In genomic region chr11:33256808-33257159, GRCh38 we compare ENCODE assay signal across 8 cellular contexts. TPM values are rescaled to one million over a fixed set of nuclear protein-coding genes. Genes with fewer than 3 reads are reported as not detected.
DNase-seq lines count a peak whose midpoint lies in the region; ATAC-seq, FAIRE-seq and TF ChIP-seq lines count a peak whose summit lies in the region.

No MANE protein-coding gene starts in this region.

- TF ChIP-seq EP300 in K562 (IDR thresholded peaks at IDR 0.05; ENCODE audit: low read length): no peak

- no peak for TF ChIP-seq RAD21 in K562 (CRISPR knock-in tag; conservative IDR thresholded peaks at IDR 0.05 in 1 of 2, IDR thresholded peaks at IDR 0.05 in 1 of 2)

- no peaks in the 10 kb centered on the region for H3K79me1 ChIP-seq in mesendoderm (ENCODE audit: low read length)

- no peak overlapping the region for H4K8ac ChIP-seq in mesendoderm (ENCODE audit: low read depth, low read length)

- H3K79me2 ChIP-seq in K562 (ENCODE audit: control insufficient read depth, insufficient read depth, low read length) (peaks cover 45% of the 10 kb centered on the region), mesendoderm (ENCODE audit: control insufficient read depth, insufficient read depth, low read length) (peaks cover 14% of the 10 kb centered on the region)

- WGBS in heart left ventricle, 4 donors: 4 to 5% (median 4%) methylated on average over 11 to 16 of the region's 16 CpGs
- WGBS in K562 (ENCODE audit: insufficient coverage, low coverage, missing lambda C conversion rate): 3% methylated on average over 16 of the region's 16 CpGs
- WGBS in mesendoderm (ENCODE audit: extremely low coverage, insufficient coverage, low lambda C conversion rate): no CpG with 5 or more reads among the region's 16 CpGs

- TF ChIP-seq POLR2A in heart left ventricle (IDR thresholded peaks at IDR 0.05) (no peak), K562 (conservative IDR thresholded peaks at IDR 0.05) (0 out of 2 replicates have a peak, but pooled peaks have one; percentile 41), vagina (IDR thresholded peaks at IDR 0.05) (no peak)

- no peak overlapping the region for H4K5ac ChIP-seq in mesendoderm (ENCODE audit: low read length)

- H2AFZ ChIP-seq in K562 (ENCODE audit: low read depth, low read length): peak overlapping the region; percentile 90

- peaks cover 0 to 5% (median 0%) of the 10 kb centered on the region in 12 donors for H3K9me3 ChIP-seq in heart left ventricle
- H3K9me3 ChIP-seq in K562 (replicated peaks; ENCODE audit: control insufficient read depth, insufficient read depth, low read depth, low read length): no peaks in the 10 kb centered on the region
- no peaks in the 10 kb centered on the region for H3K9me3 ChIP-seq in vagina

- no peak overlapping the region for H2AK5ac ChIP-seq in mesendoderm (ENCODE audit: low read length)

- H3K36me3 ChIP-seq in heart left ventricle (no peaks in the 10 kb centered on the region), K562 (ENCODE audit: control insufficient read depth, insufficient read depth, low read length) (no peaks in the 10 kb centered on the region), mesendoderm (ENCODE audit: control insufficient read depth, insufficient read depth, low read length) (no peaks in the 10 kb centered on the region), vagina (no peaks in the 10 kb centered on the region)

- FAIRE-seq in K562 (lab: Jason Lieb, UNC): no peak

- POLR2A ChIA-PET in K562 (lab: Yijun Ruan, JAX): interaction anchor here (0.5 kb wide), 1 partner anchor 211 kb away, joined by 3 read pairs; no protein-coding TSS in a partner anchor
- POLR2A ChIA-PET in GM10248 (lab: Yijun Ruan, JAX): no interaction called here

- intact Hi-C loops in heart left ventricle (cut with DNase I): loop anchor here (1.0 to 10.0 kb wide), 12 partner anchors 36 to 481 kb away; partner anchors contain the start of genes CSTF3 (in 4 of the 10) and CD59 (in 2 of the 10)
- intact Hi-C loops in left cardiac atrium (cut with DNase I): loop anchor here (2.0 to 10.0 kb wide), 5 partner anchors 71 to 92 kb away; partner anchors contain the start of gene CSTF3 (in 1 of the 2)
- intact Hi-C loops in K562 (cut with micrococcal nuclease): no loop called here
- intact Hi-C loops in vagina (cut with DNase I): loop anchor here (1.0 to 5.0 kb wide), 2 partner anchors 76 to 443 kb away; no protein-coding TSS in a partner anchor

- H3K4me3 ChIP-seq in heart left ventricle: peak overlapping the region; percentile 78 to 95 (median 94)
- H3K4me3 ChIP-seq in K562: peak overlapping the region; percentile 96
- H3K4me3 ChIP-seq in mesendoderm (ENCODE audit: low read length): peak overlapping the region; percentile 10
- H3K4me3 ChIP-seq in vagina: peak overlapping the region; percentile 76 to 98

- no peak overlapping the region for H3K4ac ChIP-seq in mesendoderm (ENCODE audit: low read depth, low read length)

- H3K27me3 ChIP-seq in heart left ventricle: no peaks in the 10 kb centered on the region
- H3K27me3 ChIP-seq in K562 (ENCODE audit: control insufficient read depth in 2 of 2, insufficient read depth in 2 of 2, low read length in 2 of 2): no peaks in the 10 kb centered on the region
- no peaks in the 10 kb centered on the region for H3K27me3 ChIP-seq in mesendoderm (ENCODE audit: insufficient read depth, low read length, poor library complexity)
- no peaks in the 10 kb centered on the region for H3K27me3 ChIP-seq in vagina

- peak overlapping the region; percentile 99 to 100 (median 100) for H3K27ac ChIP-seq in heart left ventricle
- peak overlapping the region; percentile 50 for H3K27ac ChIP-seq in K562 (ENCODE audit: extremely low read depth, low read depth, low read length)
- H3K27ac ChIP-seq in mesendoderm (ENCODE audit: low read depth, low read length): no peak overlapping the region
- peak overlapping the region; percentile 100 for H3K27ac ChIP-seq in vagina

- CTCF ChIA-PET in K562 (lab: Yijun Ruan, JAX; ENCODE audit: low intra/inter-chr PET ratio): no interaction called here
- CTCF ChIA-PET in GM10248 (lab: Yijun Ruan, JAX): no interaction called here

- H3K4me2 ChIP-seq in K562 (ENCODE audit: insufficient read depth, low read length) (peak overlapping the region; percentile 65), mesendoderm (ENCODE audit: low read length) (peak overlapping the region; percentile 21)

- TF ChIP-seq CTCF in heart left ventricle (IDR thresholded peaks at IDR 0.05) (no peak), K562 (IDR thresholded peaks at IDR 0.05 in 2 of 3, conservative IDR thresholded peaks at IDR 0.05 in 1 of 3; ENCODE audit: insufficient read depth in 2 of 3, low read depth in 1 of 3, low read length in 3 of 3) (no peak), vagina (IDR thresholded peaks at IDR 0.05) (no peak), GM10248 (IDR thresholded peaks at IDR 0.05; ENCODE audit: control extremely low read depth, extremely low read depth, low read depth, missing control alignments) (no peak)

- peak overlapping the region; percentile 54 for H3K56ac ChIP-seq in mesendoderm (ENCODE audit: low read length)

- H3K9me1 ChIP-seq in K562 (ENCODE audit: control insufficient read depth, insufficient read depth, low read length): no peaks in the 10 kb centered on the region

- H3K9ac ChIP-seq in K562 (ENCODE audit: insufficient read depth in 1 of 2, low read depth in 2 of 2, low read length in 2 of 2): peak overlapping the region; percentile 68 to 99
- H3K9ac ChIP-seq in mesendoderm (ENCODE audit: low read length): peak overlapping the region; percentile 60

- no peaks in the 10 kb centered on the region for H4K20me1 ChIP-seq in K562 (replicated peaks; ENCODE audit: control insufficient read depth, insufficient read depth, low read length)

- H3K18ac ChIP-seq in mesendoderm (ENCODE audit: low read length): peak overlapping the region; percentile 63

- peaks cover 0 to 39% (median 20%) of the 10 kb centered on the region in 12 donors for H3K4me1 ChIP-seq in heart left ventricle
- H3K4me1 ChIP-seq in K562 (replicated peaks in 1 of 2; ENCODE audit: control insufficient read depth in 2 of 2, insufficient read depth in 2 of 2, low read length in 2 of 2): peaks cover 2 to 18% of the 10 kb centered on the region in 2 experiments; a peak in 3 of 5 replicates
- no peaks in the 10 kb centered on the region for H3K4me1 ChIP-seq in mesendoderm (ENCODE audit: control insufficient read depth, low read depth, low read length)
- H3K4me1 ChIP-seq in vagina: peaks cover 24% of the 10 kb centered on the region

- no peak overlapping the region for H2BK5ac ChIP-seq in mesendoderm (ENCODE audit: low read length)

- no peak for ATAC-seq in heart left ventricle
- no peak for ATAC-seq in left cardiac atrium
- ATAC-seq in K562: no peak

- no TSS peak for BruUV-seq in K562 (replicated peaks; lab: Mats Ljungman, UMichigan)

- H2BK15ac ChIP-seq in mesendoderm (replicated peaks; ENCODE audit: low read depth): no peak overlapping the region

- DNase-seq in heart left ventricle (no peak), left cardiac atrium (no peak), K562 (ENCODE audit: extremely low read depth in 1 of 4, low spot score in 3 of 4) (no peak), mesendoderm (no peak), vagina (ENCODE audit: extremely low spot score in 2 of 2) (no peak), NCI-H1694 (lab: John Stamatoyannopoulos, UW) (no peak), GM10248 (ENCODE audit: extremely low spot score) (no peak), midbrain (lab: John Stamatoyannopoulos, UW) (no peak)

- in situ Hi-C loops in K562 (cut with MboI): no loop called here

- no peak overlapping the region for H2BK120ac ChIP-seq in mesendoderm (ENCODE audit: low read depth, low read length)

- no peak overlapping the region for H3K23ac ChIP-seq in mesendoderm (ENCODE audit: low read length)

TF ChIP-seq in K562, 482 proteins besides CTCF, POLR2A, EP300 and RAD21 (continues in another document):
- TF ChIP-seq CBFA2T3 (IDR thresholded peaks at IDR 0.05): no peak

RNA-seq across cellular contexts. Expression of gene HIPK3, which starts 0.4 kb away (rescaled TPM):
- 100 to 1,000 TPM; 207 to 298 (median 257) TPM for total RNA-seq in heart left ventricle
- polyA plus RNA-seq in heart left ventricle: 10 to 100 TPM; 26.3 to 36.4 TPM
- total RNA-seq in left cardiac atrium: 100 to 1,000 TPM; 202 to 226 TPM
- total RNA-seq in K562 (2011; cell fraction: chromatin; rRNA removed; ENCODE audit: low replicate concordance): 19.4 and 40.7 TPM in 2 replicates
- total RNA-seq in K562 (2011; cell fraction: nucleolus; rRNA removed): 12.6 and 15.3 TPM in 2 replicates
- total RNA-seq in K562 (2011; cell fraction: nucleoplasm; rRNA removed): 12.2 and 14.0 TPM in 2 replicates
- total RNA-seq in K562 (2014; rRNA removed): 7.5 and 10.1 TPM in 2 replicates
- total RNA-seq in K562 (2014; rRNA removed; fragmentation: Illumina TruSeq; extraction: Trizol): 12.3 and 14.0 TPM in 2 replicates
- total RNA-seq in K562 (2015; rRNA removed; fragmentation: Illumina TruSeq; extraction: Trizol): 13.4 and 14.1 TPM in 2 replicates
- total RNA-seq in K562 (2021): 16.7 and 19.6 TPM in 2 replicates
- polyA plus RNA-seq in K562 (2011; rRNA removed): 8.1 and 9.2 TPM in 2 replicates
- 4.0 and 5.5 TPM in 2 replicates for polyA plus RNA-seq in K562 (2011; cell fraction: cytosol; rRNA removed)
- polyA plus RNA-seq in K562 (2011; cell fraction: nucleus; rRNA removed): 16.5 and 17.0 TPM in 2 replicates
- 5.2 and 5.8 TPM in 2 replicates for polyA plus RNA-seq in K562 (2012)
- polyA plus RNA-seq in K562 (2014; fragmentation: Illumina TruSeq; extraction: Trizol): 6.4 and 7.1 TPM in 2 replicates
- polyA plus RNA-seq in K562 (2014; fragmentation: Nextera tagmentation; extraction: Ambion mirVana): 1 to 10 TPM; 2.3 to 4.4 TPM
- polyA plus RNA-seq in K562 (2014; rRNA removed): 4.7 and 5.3 TPM in 2 replicates
- polyA minus RNA-seq in K562 (2011; rRNA and poly(A)+ RNA removed): 52.2 and 57.1 TPM in 2 replicates
- polyA minus RNA-seq in K562 (2011; cell fraction: cytosol; rRNA and poly(A)+ RNA removed): 16.1 and 23.9 TPM in 2 replicates
- polyA minus RNA-seq in K562 (2011; cell fraction: nucleus; rRNA and poly(A)+ RNA removed): 10.6 and 18.5 TPM in 2 replicates
- 6.3 TPM for polyA plus RNA-seq in mesendoderm (2013, experiment 1 of 2)
- polyA plus RNA-seq in mesendoderm (2013, experiment 2 of 2): 6.0 TPM
- 166 TPM for total RNA-seq in vagina

Comparison
In these comparisons a context has a peak if more than half of its experiments do, and no peak if none do; other contexts are left out.
1. H3K4me3 ChIP-seq: peak in every context shown above with its lines; median percentile 96 in K562; 94 in heart left ventricle; 87 in vagina; 10 in mesendoderm.